8 cellular contexts compared by ENCODE assay signal in the genomic region with DNA sequence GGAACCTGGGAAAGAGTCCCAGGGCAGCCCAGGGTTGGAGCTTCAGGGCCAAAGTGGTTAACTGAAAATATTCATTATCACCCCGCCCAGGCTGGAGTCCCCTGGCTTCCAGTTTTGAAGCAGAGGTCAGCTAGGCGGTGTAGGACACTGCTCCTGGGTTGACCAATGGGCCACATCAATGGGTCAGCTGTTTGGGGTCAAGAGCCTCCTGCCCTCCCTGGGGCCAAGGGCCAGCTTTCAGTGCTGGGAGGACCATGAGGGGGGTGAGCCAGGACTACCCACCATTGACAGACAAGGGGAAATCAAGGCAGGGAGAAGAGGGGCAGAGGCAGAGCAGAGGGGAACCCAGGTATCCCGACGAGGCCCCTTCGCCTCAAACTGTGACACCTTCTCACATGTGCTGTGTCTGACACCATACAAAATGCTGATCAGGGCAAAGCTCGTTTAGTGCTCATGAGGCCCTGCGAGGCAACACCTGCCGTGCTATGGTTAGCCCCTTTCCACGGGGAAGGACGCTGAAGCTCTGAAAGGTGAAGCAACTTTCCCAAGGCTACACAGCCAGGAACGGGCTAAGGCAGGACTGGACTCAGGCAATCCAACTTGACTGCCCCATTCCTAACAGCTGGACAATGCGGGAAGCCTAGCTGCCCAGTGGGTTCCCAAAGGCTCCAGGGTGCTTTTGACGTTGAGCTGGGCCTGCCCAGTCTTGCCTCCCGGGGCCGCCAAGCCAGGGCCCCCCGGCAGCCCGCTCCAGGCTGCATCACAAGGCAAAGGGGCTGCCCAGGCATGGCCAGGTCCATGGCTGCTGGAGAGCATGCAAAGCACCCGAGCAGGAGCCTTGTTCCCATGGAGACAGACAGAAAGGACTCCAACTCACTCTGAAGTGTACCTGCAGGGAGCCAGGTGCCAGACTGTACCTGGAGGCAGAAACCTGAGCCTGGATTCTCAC. TPM values are rescaled to one million over a fixed set of nuclear protein-coding genes. Genes with fewer than 3 reads are reported as not detected.
DNase-seq lines count a peak whose midpoint lies in the region; ATAC-seq and TF ChIP-seq lines count a peak whose summit lies in the region.

No MANE protein-coding gene starts in this region.

- ATAC-seq in HG03565 (IDR thresholded peaks at IDR 0.05; ENCODE audit: unreplicated experiment), result no peak
- ATAC-seq in GM18870 (IDR thresholded peaks at IDR 0.05; ENCODE audit: unreplicated experiment), result no peak

- no peak for TF ChIP-seq EP300 in ovary (IDR thresholded peaks at IDR 0.05)

- DNase-seq in NCI-H2171 treated with DMSO at 0.1 percent for 48 hours (lab: John Stamatoyannopoulos, UW) (peak; percentile 92), coronary artery (ENCODE audit: low spot score) (peak; percentile 72), ovary (peak in 1 of 5 donors; percentile 28), activated gamma-delta T cell treated with Interleukin-2 at 50 U/mL for 16 hours (no peak)
- no peak for DNase-seq in stimulated activated CD4-positive, alpha-beta T cell treated with anti-CD3 and anti-CD28 coated beads, Interleukin-15, amount 100 ng/mL, for 24 hours

- H3K4me1 ChIP-seq in ovary (ENCODE audit: insufficient read depth), result peaks cover 27% of the 10 kb centered on the region

- intact Hi-C loops in ovary (cut with DNase I), result no loop called here

- no peaks in the 10 kb centered on the region for H3K36me3 ChIP-seq in ovary

- peak overlapping the region; percentile 65; the same call in 1 of the 2 replicates for H3K4me3 ChIP-seq in GM08714 (ENCODE audit: low read length)
- H3K4me3 ChIP-seq in coronary artery, result peak overlapping the region; percentile 84
- peak overlapping the region; percentile 4 for H3K4me3 ChIP-seq in ovary

- WGBS in ovary, 3 donors, result 87 to 89% (median 88%) methylated on average over 18 of the region's 18 CpGs

- no peaks in the 10 kb centered on the region for H3K27me3 ChIP-seq in ovary

- peak overlapping the region; percentile 89 to 97 for H3K27ac ChIP-seq in coronary artery
- peak overlapping the region in 1 of 2 donors; percentile 71 for H3K27ac ChIP-seq in ovary

- no peak for TF ChIP-seq CTCF in coronary artery (IDR thresholded peaks at IDR 0.05)
- no peak for TF ChIP-seq CTCF in ovary (IDR thresholded peaks at IDR 0.05)

- H3K9me3 ChIP-seq in ovary, result no peaks in the 10 kb centered on the region

- TF ChIP-seq POLR2A in ovary (IDR thresholded peaks at IDR 0.05), result no peak

RNA-seq across cellular contexts. Expression of gene SYNE3, which starts 2.0 kb away (rescaled TPM):
- total RNA-seq in ovary, result 10 to 100 TPM in 5 of 7 donors, 1 to 10 TPM in 2; 6.4 to 26.0 (median 14.9) TPM
- 1 to 10 TPM; 3.7 to 5.1 TPM for polyA plus RNA-seq in ovary

RNA-seq across cellular contexts. Expression of gene GLRX5, which starts 20.4 kb away (rescaled TPM):
- total RNA-seq in ovary, result 10 to 100 TPM; 38.0 to 49.2 (median 41.7) TPM
- 100 to 1,000 TPM in 1 of 2 donors, 10 to 100 TPM in 1; 52.6 to 105 TPM for polyA plus RNA-seq in ovary

Comparison
In these comparisons a context has a peak if more than half of its experiments do, and no peak if none do; other contexts are left out.
1. H3K4me3 ChIP-seq: peak in every context shown above with its lines; median percentile 84 in coronary artery; 65 in GM08714; 4 in ovary.
2. DNase-seq: peak in NCI-H2171 treated with DMSO at 0.1 percent for 48 hours (single experiment) and coronary artery (single experiment); none in activated gamma-delta T cell treated with Interleukin-2 at 50 U/mL for 16 hours (single experiment) and stimulated activated CD4-positive, alpha-beta T cell treated with anti-CD3 and anti-CD28 coated beads, Interleukin-15, amount 100 ng/mL, for 24 hours (single experiment).